8 cellular contexts compared by ENCODE assay signal in the genomic region with DNA sequence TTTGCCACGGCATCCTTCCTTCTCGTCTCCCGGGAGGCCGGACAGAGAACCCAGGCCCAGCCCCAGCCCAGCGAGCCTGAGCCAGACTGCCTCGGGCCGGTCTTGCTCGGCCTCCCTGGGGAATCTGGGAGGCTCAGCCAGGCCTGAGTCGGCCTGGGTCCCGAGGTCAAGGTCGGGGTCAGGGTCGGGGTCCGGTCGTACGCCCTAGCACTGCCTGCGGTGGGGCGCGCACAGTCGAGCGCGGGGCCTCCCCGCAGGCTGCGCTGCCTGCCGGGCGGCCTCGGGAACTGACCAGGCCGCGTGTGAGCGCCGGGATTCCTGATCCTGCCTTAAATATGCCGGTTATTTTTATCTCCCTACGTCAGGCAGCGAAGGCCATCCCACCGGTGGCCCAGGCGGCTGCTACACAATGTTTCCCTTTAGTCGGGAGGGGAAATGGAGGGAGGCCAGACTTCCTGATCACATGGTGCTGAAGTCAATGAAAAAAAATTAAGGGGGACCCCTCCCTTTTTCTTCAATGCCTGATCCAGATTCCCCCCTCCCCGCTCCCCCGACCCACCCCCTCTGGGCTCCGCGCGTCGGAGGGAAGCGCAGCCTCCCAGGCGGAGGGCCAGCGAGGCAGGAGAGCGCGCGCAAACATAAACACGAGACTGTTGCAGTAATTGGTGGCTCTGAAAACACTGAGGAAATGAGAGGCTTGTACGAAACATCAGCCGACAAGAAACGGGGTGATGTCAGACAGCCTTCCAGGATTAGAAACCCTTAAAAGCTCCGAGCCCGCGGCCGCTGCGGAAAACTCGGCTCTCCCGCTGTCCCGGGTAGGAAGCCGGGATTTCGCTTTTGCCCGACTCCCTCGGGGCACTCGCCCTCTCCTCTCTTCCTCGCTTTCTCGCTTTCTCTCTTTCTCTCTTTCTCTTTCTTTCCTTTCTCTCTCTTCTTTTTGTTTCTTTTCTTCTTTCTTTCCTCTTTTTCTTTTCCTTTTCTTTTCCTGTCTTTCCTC.
DNase-seq lines count a peak whose midpoint lies in the region; ATAC-seq lines count a peak whose summit lies in the region.

No MANE protein-coding gene starts in this region.

- peak overlapping the region; percentile 93 for H3K27ac ChIP-seq in caudate nucleus (ENCODE audit: low read depth, low read length)

- DNase-seq in NCI-H510A treated with DMSO at 0.1 percent for 48 hours (lab: John Stamatoyannopoulos, UW) (peak; percentile 3), NCI-H510A (lab: John Stamatoyannopoulos, UW) (no peak), NCI-H2227 (lab: John Stamatoyannopoulos, UW; ENCODE audit: unreplicated experiment) (peak; percentile 21), caudate nucleus (lab: John Stamatoyannopoulos, UW) (peak; percentile 10 to 92 (median 70)), iPS-NIHi11 (ENCODE audit: low spot score) (peak; percentile 82), renal cortical epithelial cell (ENCODE audit: low read depth) (peak; percentile 58), OCI-M1 (lab: John Stamatoyannopoulos, UW) (no peak)

- no peak for ATAC-seq in HG03175 (IDR thresholded peaks at IDR 0.05; ENCODE audit: unreplicated experiment)

Comparison
In these comparisons a context has a peak if more than half of its experiments do, and no peak if none do; other contexts are left out.
1. DNase-seq: peak in NCI-H510A treated with DMSO at 0.1 percent for 48 hours (single experiment), NCI-H2227 (single experiment), caudate nucleus (61 of 61), iPS-NIHi11 (single experiment) and renal cortical epithelial cell (single experiment); none in NCI-H510A (single experiment) and OCI-M1 (single experiment).